1 cellular context compared by ENCODE assay signal in the genomic region with DNA sequence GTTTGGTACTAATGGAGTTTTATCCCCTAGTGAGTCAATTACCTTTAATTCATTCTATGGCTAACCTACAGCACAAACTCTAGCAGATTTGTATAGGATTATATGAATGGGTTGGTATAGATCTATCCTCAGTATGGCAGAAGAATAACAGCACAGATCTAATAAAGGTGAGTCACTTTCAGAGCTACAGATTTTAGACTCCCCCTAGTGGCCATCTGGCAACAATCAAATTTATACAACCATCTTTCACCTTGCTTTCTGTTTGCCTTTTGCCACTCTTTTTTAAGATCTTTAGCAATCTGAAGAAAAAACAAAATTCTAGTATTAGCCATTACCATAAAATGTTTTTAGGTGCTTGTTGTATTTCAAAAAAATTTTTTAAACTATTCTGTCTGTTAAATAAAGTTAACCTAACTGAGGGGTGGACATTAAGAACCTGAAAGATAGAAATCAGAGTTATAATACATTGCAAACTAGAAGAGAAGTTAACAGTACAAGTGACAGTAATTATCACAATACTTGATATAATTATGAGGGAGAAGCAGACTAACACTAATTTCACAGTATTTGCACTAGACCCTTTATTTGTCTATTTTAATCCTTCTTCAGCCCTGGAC.
TF ChIP-seq lines count a peak whose summit lies in the region.

No MANE protein-coding gene starts in this region.

TF ChIP-seq in K562, 482 proteins besides CTCF, POLR2A, EP300 and RAD21 (continued from another document):
- TF ChIP-seq, protein P1, sequence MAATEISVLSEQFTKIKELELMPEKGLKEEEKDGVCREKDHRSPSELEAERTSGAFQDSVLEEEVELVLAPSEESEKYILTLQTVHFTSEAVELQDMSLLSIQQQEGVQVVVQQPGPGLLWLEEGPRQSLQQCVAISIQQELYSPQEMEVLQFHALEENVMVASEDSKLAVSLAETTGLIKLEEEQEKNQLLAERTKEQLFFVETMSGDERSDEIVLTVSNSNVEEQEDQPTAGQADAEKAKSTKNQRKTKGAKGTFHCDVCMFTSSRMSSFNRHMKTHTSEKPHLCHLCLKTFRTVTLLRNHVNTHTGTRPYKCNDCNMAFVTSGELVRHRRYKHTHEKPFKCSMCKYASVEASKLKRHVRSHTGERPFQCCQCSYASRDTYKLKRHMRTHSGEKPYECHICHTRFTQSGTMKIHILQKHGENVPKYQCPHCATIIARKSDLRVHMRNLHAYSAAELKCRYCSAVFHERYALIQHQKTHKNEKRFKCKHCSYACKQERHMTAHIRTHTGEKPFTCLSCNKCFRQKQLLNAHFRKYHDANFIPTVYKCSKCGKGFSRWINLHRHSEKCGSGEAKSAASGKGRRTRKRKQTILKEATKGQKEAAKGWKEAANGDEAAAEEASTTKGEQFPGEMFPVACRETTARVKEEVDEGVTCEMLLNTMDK (IDR thresholded peaks at IDR 0.05; ENCODE audit: borderline replicate concordance, insufficient read depth, low read depth, low read length, poor library complexity, severe bottlenecking): peak; percentile 12
- peak; percentile 75 for TF ChIP-seq FOSL1 (tag; conservative IDR thresholded peaks at IDR 0.05)
- no peak for TF ChIP-seq YBX1 (IDR thresholded peaks at IDR 0.05)
- 0 out of 2 replicates have a peak, but pooled peaks have one; percentile 8 for TF ChIP-seq JUN (IDR thresholded peaks at IDR 0.05; ENCODE audit: borderline replicate concordance, low read depth, low read length)
- TF ChIP-seq JUN (CRISPR knock-in tag; IDR thresholded peaks at IDR 0.05; ENCODE audit: borderline replicate concordance): no peak
- no peak for TF ChIP-seq FOXJ2 (tag; IDR thresholded peaks at IDR 0.05)
- TF ChIP-seq DPF2 (IDR thresholded peaks at IDR 0.05): 0 out of 2 replicates have a peak, but pooled peaks have one; percentile 14
- peak; percentile 80 for TF ChIP-seq JUND (IDR thresholded peaks at IDR 0.05; ENCODE audit: borderline replicate concordance, low read depth, low read length)
- peak; percentile 81; the same call in 2 of the 3 replicates for TF ChIP-seq JUND (tag; IDR thresholded peaks at IDR 0.05; ENCODE audit: borderline replicate concordance, low read depth, low read length)
- TF ChIP-seq BDP1 (IDR thresholded peaks at IDR 0.05; ENCODE audit: insufficient read depth, insufficient read length): no peak
- no peak for TF ChIP-seq SRSF1 (IDR thresholded peaks at IDR 0.05; ENCODE audit: low read depth, low read length)
- TF ChIP-seq SMC3 (conservative IDR thresholded peaks at IDR 0.05; ENCODE audit: insufficient read depth, low read depth, low read length): 0 out of 2 replicates have a peak, but pooled peaks have one; percentile 45
- TF ChIP-seq, protein P2, sequence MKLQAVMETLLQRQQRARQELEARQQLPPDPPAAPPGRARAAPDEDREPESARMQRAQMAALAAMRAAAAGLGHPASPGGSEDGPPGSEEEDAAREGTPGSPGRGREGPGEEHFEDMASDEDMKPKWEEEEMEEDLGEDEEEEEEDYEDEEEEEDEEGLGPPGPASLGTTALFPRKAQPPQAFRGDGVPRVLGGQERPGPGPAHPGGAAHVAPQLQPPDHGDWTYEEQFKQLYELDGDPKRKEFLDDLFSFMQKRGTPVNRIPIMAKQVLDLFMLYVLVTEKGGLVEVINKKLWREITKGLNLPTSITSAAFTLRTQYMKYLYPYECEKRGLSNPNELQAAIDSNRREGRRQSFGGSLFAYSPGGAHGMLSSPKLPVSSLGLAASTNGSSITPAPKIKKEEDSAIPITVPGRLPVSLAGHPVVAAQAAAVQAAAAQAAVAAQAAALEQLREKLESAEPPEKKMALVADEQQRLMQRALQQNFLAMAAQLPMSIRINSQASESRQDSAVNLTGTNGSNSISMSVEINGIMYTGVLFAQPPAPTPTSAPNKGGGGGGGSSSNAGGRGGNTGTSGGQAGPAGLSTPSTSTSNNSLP (IDR thresholded peaks at IDR 0.05; ENCODE audit: borderline replicate concordance, low read depth, low read length): peak; percentile 96
